ENCODE assay signal across 20 cellular contexts in the genomic region with DNA sequence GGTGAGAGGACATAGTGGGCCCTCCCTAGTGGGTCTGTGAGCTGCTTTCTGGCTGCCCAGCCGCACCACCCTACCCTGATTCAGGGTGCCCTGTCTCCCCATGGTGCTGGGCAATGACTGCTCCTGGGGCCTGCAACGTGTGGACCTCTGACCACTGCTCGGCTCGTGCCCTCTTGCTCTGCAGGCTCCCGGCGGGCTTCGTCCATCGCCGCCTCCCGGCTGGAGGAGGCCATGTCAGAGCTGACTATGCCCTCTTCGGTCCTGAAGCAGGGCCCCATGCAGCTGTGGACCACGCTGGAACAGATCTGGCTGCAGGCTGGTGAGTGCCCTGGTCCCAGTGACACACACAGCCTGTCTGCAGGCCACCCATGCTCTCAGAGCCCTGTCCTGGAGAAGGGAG.
A peak's percentile ranks its signal among the peaks of the same experiment; 100 is the strongest.
DNase-seq lines count a peak whose midpoint lies in the region; ATAC-seq, FAIRE-seq and TF ChIP-seq lines count a peak whose summit lies in the region.
"Had no signal": no experiment of that assay in that cellular context is flagged by ENCODE, and none has a peak within 500 bp of the region (broad histone marks: within the 10 kb centered on the region; RNA-seq: fewer than 3 reads in every experiment).

No MANE protein-coding gene starts in this region.

- H3K4me3 ChIP-seq in BLaER1 treated with 17β-estradiol and CSF1 and Interleukin-3, amounts not matched to agents 10 nM and 100 nM: no peak overlapping the region; a peak in 1 of 20 replicates
- no peak overlapping the region for H3K4me3 ChIP-seq in gastrocnemius medialis
- no peak overlapping the region for H3K4me3 ChIP-seq in small intestine (ENCODE audit: low read depth in 1 of 2, low read length in 2 of 2)
- H3K4me3 ChIP-seq: BLaER1 had no signal

- H3K9me3 ChIP-seq in BLaER1 treated with 17β-estradiol and CSF1 and Interleukin-3, amounts not matched to agents 10 nM and 100 nM (replicated peaks in 1 of 11): 0 out of 22 replicates have a peak, but pooled peaks cover 0 to 6% (median 0%) of the 10 kb centered on the region in 11 experiments
- H3K9me3 ChIP-seq in gastrocnemius medialis: no peaks in the 10 kb centered on the region
- no peaks in the 10 kb centered on the region for H3K9me3 ChIP-seq in small intestine (ENCODE audit: control insufficient read depth, low read depth)
- H3K9me3 ChIP-seq: BLaER1 had no signal

- H3K27ac ChIP-seq in BLaER1 treated with 17β-estradiol and CSF1 and Interleukin-3, amounts not matched to agents 10 nM and 100 nM: peak overlapping the region in 7 of 11 experiments; percentile 1 to 93 (median 33); a peak in 6 of 22 replicates
- peak overlapping the region; percentile 36 for H3K27ac ChIP-seq in caudate nucleus (ENCODE audit: low read depth, low read length)
- H3K27ac ChIP-seq in gastrocnemius medialis: peak overlapping the region; percentile 84 to 93 (median 89)
- no peak overlapping the region for H3K27ac ChIP-seq in small intestine (ENCODE audit: low read depth in 1 of 2, low read length in 1 of 2)
- H3K27ac ChIP-seq: BLaER1 had no signal

- no peak for DNase-seq in caudate nucleus (lab: John Stamatoyannopoulos, UW)
- DNase-seq in neural crest cell (ENCODE audit: low read depth, low spot score): no peak
- no peak for DNase-seq in gastrocnemius medialis
- no peak for DNase-seq in DMS53 treated with DMSO at 0.1 percent for 48 hours (lab: John Stamatoyannopoulos, UW; ENCODE audit: unreplicated experiment)
- no peak for DNase-seq in small intestine
- DNase-seq: 8988T; AML-193; Calu3; CD4-positive, alpha-beta T cell; DMS 273 treated with DMSO at 0.1 percent for 48 hours; DMS79 treated with DMSO at 0.1 percent for 48 hours; EL; GOT3; H9 had no signal

- H3K36me3 Mint-ChIP-seq in neural crest cell (ENCODE audit: low read depth): no peaks in the 10 kb centered on the region

- no peaks in the 10 kb centered on the region for H3K27me3 ChIP-seq in BLaER1 treated with 17β-estradiol and CSF1 and Interleukin-3, amounts not matched to agents 10 nM and 100 nM
- H3K27me3 ChIP-seq in gastrocnemius medialis (no peaks in the 10 kb centered on the region), small intestine (ENCODE audit: control insufficient read depth in 2 of 2, insufficient read depth in 2 of 2, low read length in 2 of 2) (no peaks in the 10 kb centered on the region)
- H3K27me3 ChIP-seq: BLaER1 had no signal

- peaks cover 63 to 91% (median 88%) of the 10 kb centered on the region in 11 experiments for H3K36me3 ChIP-seq in BLaER1 treated with 17β-estradiol and CSF1 and Interleukin-3, amounts not matched to agents 10 nM and 100 nM
- no peaks in the 10 kb centered on the region for H3K36me3 ChIP-seq in gastrocnemius medialis
- peaks cover 6 to 30% of the 10 kb centered on the region in 2 donors for H3K36me3 ChIP-seq in small intestine (ENCODE audit: control insufficient read depth in 2 of 2, insufficient read depth in 2 of 2, low read length in 2 of 2)

- WGBS in small intestine, 3 donors: 92 to 97% (median 97%) methylated on average over 12 of the region's 12 CpGs

- H3K4me3 Mint-ChIP-seq in neural crest cell: no peak overlapping the region
- H3K4me3 Mint-ChIP-seq: CD4-positive, alpha-beta T cell; H9 had no signal

- no peak overlapping the region for H3K9ac ChIP-seq in BLaER1 treated with 17β-estradiol and CSF1 and Interleukin-3, amounts not matched to agents 10 nM and 100 nM
- H3K9ac ChIP-seq: BLaER1 had no signal

- H4K20me1 ChIP-seq in BLaER1 treated with 17β-estradiol and CSF1 and Interleukin-3, amounts not matched to agents 10 nM and 100 nM: peaks cover 0 to 72% (median 0%) of the 10 kb centered on the region in 11 experiments; a peak in 5 of 22 replicates

- TF ChIP-seq CTCF in neural crest cell (conservative IDR thresholded peaks at IDR 0.05) (no peak), gastrocnemius medialis (IDR thresholded peaks at IDR 0.05 in 4 of 5, conservative IDR thresholded peaks at IDR 0.05 in 1 of 5) (no peak)

- no peaks in the 10 kb centered on the region for H3K27me3 Mint-ChIP-seq in neural crest cell (ENCODE audit: low read depth)
- H3K27me3 Mint-ChIP-seq: CD4-positive, alpha-beta T cell had no signal

- no peak for FAIRE-seq in small intestine (lab: Jason Lieb, UNC)
- FAIRE-seq: G401.6, GM12891 had no signal

- TF ChIP-seq POLR2A in gastrocnemius medialis (IDR thresholded peaks at IDR 0.05): no peak

- peaks cover 76 to 90% (median 84%) of the 10 kb centered on the region in 10 experiments for H3K4me1 ChIP-seq in BLaER1 treated with 17β-estradiol and CSF1 and Interleukin-3, amounts not matched to agents 10 nM and 100 nM
- H3K4me1 ChIP-seq in gastrocnemius medialis (peaks cover 79 to 88% of the 10 kb centered on the region in 2 donors), small intestine (ENCODE audit: control insufficient read depth in 2 of 2, insufficient read depth in 1 of 2, low read depth in 1 of 2, low read length in 1 of 2) (no peaks in the 10 kb centered on the region)

- H3K27ac Mint-ChIP-seq in neural crest cell (ENCODE audit: unreplicated experiment): peak overlapping the region; percentile 71
- H3K27ac Mint-ChIP-seq: CD4-positive, alpha-beta T cell; H9 had no signal

- no peaks in the 10 kb centered on the region for H3K9me3 Mint-ChIP-seq in neural crest cell
- H3K9me3 Mint-ChIP-seq: CD4-positive, alpha-beta T cell; H9 had no signal

- H3K4me2 ChIP-seq in BLaER1 treated with 17β-estradiol and CSF1 and Interleukin-3, amounts not matched to agents 10 nM and 100 nM: peak overlapping the region in 5 of 11 experiments; percentile 1 to 24 (median 15); a peak in 2 of 22 replicates
- H3K4me2 ChIP-seq: BLaER1 had no signal

- in situ Hi-C loops in gastrocnemius medialis (cut with MboI; ENCODE audit: low sequenced_read_pairs in 4 of 4): no loop called here

- ATAC-seq in gastrocnemius medialis (no peak), HG02970 (IDR thresholded peaks at IDR 0.05; ENCODE audit: low FRiP score, unreplicated experiment) (no peak), HG02885 (IDR thresholded peaks at IDR 0.05; ENCODE audit: poor library complexity, unreplicated experiment) (no peak)

- peaks cover 12% of the 10 kb centered on the region for H3K4me1 Mint-ChIP-seq in neural crest cell

- intact Hi-C loops in gastrocnemius medialis (cut with DNase I; ENCODE audit: low total_unique reads): loop anchor here (5.0 kb wide), 1 partner anchor 139 kb away; no protein-coding TSS in a partner anchor

Comparison
In these comparisons a context has a peak if more than half of its experiments do, and no peak if none do; other contexts are left out.
1. H3K27ac ChIP-seq: peak in BLaER1 treated with 17β-estradiol and CSF1 and Interleukin-3, amounts not matched to agents 10 nM and 100 nM (7 of 11), caudate nucleus (single experiment) and gastrocnemius medialis (4 of 4); none in small intestine (0 of 2).